In the genomic region with DNA sequence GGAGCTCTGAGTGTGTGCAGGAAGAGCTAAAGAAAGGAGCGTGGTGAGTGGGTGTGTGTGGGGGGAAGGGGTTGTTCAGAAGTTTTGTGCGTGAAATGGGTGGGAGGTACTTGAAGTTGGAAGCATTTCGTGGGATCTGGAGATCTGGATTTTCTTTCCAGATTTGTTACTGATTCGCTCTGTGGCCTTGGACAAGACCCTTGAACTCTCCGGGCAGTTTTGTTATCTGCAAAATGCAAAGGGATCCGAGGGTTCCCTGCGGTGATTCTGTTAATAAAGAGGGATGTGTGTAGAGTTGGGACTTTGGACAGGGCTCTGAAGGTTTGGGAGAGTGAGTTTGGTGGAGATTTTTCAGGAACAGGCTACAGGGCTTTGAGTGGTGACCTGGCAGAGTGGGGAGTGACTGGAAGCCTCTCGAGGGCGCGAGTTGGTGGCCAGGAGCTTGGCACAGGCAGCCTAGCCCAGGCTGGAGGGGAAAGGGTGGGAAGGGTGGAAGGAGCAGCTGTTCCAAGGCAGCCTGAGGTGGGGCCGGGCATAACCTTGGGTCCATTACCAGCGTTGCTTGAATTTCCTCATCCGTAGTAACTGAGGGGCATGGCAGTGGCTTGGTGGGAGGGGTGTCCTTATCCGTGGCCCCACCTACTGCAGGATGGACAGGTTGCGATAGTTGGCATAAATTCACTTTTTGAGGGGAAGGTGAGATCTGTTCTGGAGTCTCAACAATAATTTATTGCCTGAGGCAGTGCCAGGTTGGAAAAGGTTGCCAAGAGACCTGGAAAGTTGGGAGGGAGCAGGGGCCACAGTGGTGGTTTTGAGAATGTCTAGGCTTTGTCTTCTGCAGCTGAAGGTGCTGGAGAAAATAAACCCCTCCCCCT, we compare ENCODE assay signal across 1 cellular context.
TF ChIP-seq lines count a peak whose summit lies in the region.

No MANE protein-coding gene starts in this region.

TF ChIP-seq in SK-N-SH, 30 proteins besides CTCF, POLR2A, EP300 and RAD21:
- TF ChIP-seq, protein P1, sequence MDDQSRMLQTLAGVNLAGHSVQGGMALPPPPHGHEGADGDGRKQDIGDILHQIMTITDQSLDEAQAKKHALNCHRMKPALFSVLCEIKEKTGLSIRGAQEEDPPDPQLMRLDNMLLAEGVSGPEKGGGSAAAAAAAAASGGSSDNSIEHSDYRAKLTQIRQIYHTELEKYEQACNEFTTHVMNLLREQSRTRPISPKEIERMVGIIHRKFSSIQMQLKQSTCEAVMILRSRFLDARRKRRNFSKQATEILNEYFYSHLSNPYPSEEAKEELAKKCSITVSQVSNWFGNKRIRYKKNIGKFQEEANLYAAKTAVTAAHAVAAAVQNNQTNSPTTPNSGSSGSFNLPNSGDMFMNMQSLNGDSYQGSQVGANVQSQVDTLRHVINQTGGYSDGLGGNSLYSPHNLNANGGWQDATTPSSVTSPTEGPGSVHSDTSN (IDR thresholded peaks at IDR 0.05) = peak; percentile 40; the same call in 1 of the 2 replicates
- TF ChIP-seq NFIC (IDR thresholded peaks at IDR 0.05; ENCODE audit: borderline replicate concordance) = no peak
- TF ChIP-seq, protein P2, sequence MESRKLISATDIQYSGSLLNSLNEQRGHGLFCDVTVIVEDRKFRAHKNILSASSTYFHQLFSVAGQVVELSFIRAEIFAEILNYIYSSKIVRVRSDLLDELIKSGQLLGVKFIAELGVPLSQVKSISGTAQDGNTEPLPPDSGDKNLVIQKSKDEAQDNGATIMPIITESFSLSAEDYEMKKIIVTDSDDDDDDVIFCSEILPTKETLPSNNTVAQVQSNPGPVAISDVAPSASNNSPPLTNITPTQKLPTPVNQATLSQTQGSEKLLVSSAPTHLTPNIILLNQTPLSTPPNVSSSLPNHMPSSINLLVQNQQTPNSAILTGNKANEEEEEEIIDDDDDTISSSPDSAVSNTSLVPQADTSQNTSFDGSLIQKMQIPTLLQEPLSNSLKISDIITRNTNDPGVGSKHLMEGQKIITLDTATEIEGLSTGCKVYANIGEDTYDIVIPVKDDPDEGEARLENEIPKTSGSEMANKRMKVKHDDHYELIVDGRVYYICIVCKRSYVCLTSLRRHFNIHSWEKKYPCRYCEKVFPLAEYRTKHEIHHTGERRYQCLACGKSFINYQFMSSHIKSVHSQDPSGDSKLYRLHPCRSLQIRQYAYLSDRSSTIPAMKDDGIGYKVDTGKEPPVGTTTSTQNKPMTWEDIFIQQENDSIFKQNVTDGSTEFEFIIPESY (IDR thresholded peaks at IDR 0.05; ENCODE audit: borderline replicate concordance, low read depth) = 0 out of 2 replicates have a peak, but pooled peaks have one; percentile 46
- TF ChIP-seq, protein P3, sequence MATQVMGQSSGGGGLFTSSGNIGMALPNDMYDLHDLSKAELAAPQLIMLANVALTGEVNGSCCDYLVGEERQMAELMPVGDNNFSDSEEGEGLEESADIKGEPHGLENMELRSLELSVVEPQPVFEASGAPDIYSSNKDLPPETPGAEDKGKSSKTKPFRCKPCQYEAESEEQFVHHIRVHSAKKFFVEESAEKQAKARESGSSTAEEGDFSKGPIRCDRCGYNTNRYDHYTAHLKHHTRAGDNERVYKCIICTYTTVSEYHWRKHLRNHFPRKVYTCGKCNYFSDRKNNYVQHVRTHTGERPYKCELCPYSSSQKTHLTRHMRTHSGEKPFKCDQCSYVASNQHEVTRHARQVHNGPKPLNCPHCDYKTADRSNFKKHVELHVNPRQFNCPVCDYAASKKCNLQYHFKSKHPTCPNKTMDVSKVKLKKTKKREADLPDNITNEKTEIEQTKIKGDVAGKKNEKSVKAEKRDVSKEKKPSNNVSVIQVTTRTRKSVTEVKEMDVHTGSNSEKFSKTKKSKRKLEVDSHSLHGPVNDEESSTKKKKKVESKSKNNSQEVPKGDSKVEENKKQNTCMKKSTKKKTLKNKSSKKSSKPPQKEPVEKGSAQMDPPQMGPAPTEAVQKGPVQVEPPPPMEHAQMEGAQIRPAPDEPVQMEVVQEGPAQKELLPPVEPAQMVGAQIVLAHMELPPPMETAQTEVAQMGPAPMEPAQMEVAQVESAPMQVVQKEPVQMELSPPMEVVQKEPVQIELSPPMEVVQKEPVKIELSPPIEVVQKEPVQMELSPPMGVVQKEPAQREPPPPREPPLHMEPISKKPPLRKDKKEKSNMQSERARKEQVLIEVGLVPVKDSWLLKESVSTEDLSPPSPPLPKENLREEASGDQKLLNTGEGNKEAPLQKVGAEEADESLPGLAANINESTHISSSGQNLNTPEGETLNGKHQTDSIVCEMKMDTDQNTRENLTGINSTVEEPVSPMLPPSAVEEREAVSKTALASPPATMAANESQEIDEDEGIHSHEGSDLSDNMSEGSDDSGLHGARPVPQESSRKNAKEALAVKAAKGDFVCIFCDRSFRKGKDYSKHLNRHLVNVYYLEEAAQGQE (IDR thresholded peaks at IDR 0.05; ENCODE audit: low read depth, low read length) = no peak
- TF ChIP-seq NRF1 (IDR thresholded peaks at IDR 0.05; ENCODE audit: low read depth, low read length) = no peak
